ENCODE assay signal across 9 cellular contexts in genomic region chr6:166949533-166950442, GRCh38. TPM values are rescaled to one million over a fixed set of nuclear protein-coding genes. Genes with fewer than 3 reads are reported as not detected.
DNase-seq lines count a peak whose midpoint lies in the region; ATAC-seq lines count a peak whose summit lies in the region.
"Had no signal": no experiment of that assay in that cellular context is flagged by ENCODE, and none has a peak within 500 bp of the region (broad histone marks: within the 10 kb centered on the region; RNA-seq: fewer than 3 reads in every experiment).

No MANE protein-coding gene starts in this region.

- H3K23ac ChIP-seq in mesenchymal stem cell (ENCODE audit: low read length in 2 of 2): no peak overlapping the region

- H3K9ac ChIP-seq in mesenchymal stem cell (ENCODE audit: low read length): peak overlapping the region; percentile 15

- no peak overlapping the region for H3K14ac ChIP-seq in mesenchymal stem cell (ENCODE audit: low read length in 2 of 2)

- H3K4me1 ChIP-seq in mesenchymal stem cell (ENCODE audit: control insufficient read depth, insufficient read depth, low read depth, low read length): peaks cover 3% of the 10 kb centered on the region

- no peak overlapping the region for H4K8ac ChIP-seq in mesenchymal stem cell (ENCODE audit: low read length)

- no peak overlapping the region for H3K27ac ChIP-seq in mesenchymal stem cell (ENCODE audit: low read length, poor library complexity, severe bottlenecking)

- peaks cover 20% of the 10 kb centered on the region for H3K79me1 ChIP-seq in mesenchymal stem cell (replicated peaks; ENCODE audit: low read length, poor library complexity, severe bottlenecking)

- H3K9me3 Mint-ChIP-seq in activated CD4-positive, alpha-beta memory T cell treated with anti-CD3 and anti-CD28 coated beads, Interleukin-2, amount 10 ng/mL, durations not matched to agents 7 days and 5 days: no peaks in the 10 kb centered on the region

- H3K27ac Mint-ChIP-seq in activated CD4-positive, alpha-beta memory T cell treated with anti-CD3 and anti-CD28 coated beads, Interleukin-2, amount 10 ng/mL, durations not matched to agents 7 days and 5 days: peak overlapping the region; percentile 100

- no peak overlapping the region for H3K18ac ChIP-seq in mesenchymal stem cell (ENCODE audit: low read depth in 1 of 2, low read length in 2 of 2)

- H3K4me1 Mint-ChIP-seq in activated CD4-positive, alpha-beta memory T cell treated with anti-CD3 and anti-CD28 coated beads, Interleukin-2, amount 10 ng/mL, durations not matched to agents 7 days and 5 days: peaks cover 56% of the 10 kb centered on the region

- H4K91ac ChIP-seq in mesenchymal stem cell (ENCODE audit: low read length): no peak overlapping the region

- no peaks in the 10 kb centered on the region for H3K27me3 ChIP-seq in mesenchymal stem cell (ENCODE audit: control insufficient read depth in 1 of 2, insufficient read depth in 1 of 2, low read length in 2 of 2)

- peak overlapping the region; percentile 67 for H3K4me3 Mint-ChIP-seq in activated CD4-positive, alpha-beta memory T cell treated with anti-CD3 and anti-CD28 coated beads, Interleukin-2, amount 10 ng/mL, durations not matched to agents 7 days and 5 days

- no peaks in the 10 kb centered on the region for H3K9me3 ChIP-seq in mesenchymal stem cell (ENCODE audit: control insufficient read depth, low read length)

- H3K4me3 ChIP-seq in mesenchymal stem cell (ENCODE audit: insufficient read depth in 1 of 2, low read depth in 1 of 2, low read length in 2 of 2): peak overlapping the region in 1 of 2 experiments; percentile 27

- CTCF ChIA-PET in activated CD4-positive, alpha-beta memory T cell treated with anti-CD3 and anti-CD28 coated beads, Interleukin-2, amount 10 ng/mL, durations not matched to agents 7 days and 5 days (lab: Charles Lee): interaction anchor here (1.2 to 4.4 kb wide), 4 partner anchors 10 to 191 kb away, joined by 3 to 25 read pairs (median 7); no protein-coding TSS in a partner anchor

- no peak overlapping the region for H2BK12ac ChIP-seq in mesenchymal stem cell (ENCODE audit: low read length in 2 of 2)

- 82% methylated on average over 9 of the region's 9 CpGs for WGBS in mesenchymal stem cell

- no peak overlapping the region for H2AFZ ChIP-seq in mesenchymal stem cell (ENCODE audit: low read depth, low read length)

- ATAC-seq in GM21825 (IDR thresholded peaks at IDR 0.05; ENCODE audit: unreplicated experiment): peak; percentile 0

- no peak overlapping the region for H2BK15ac ChIP-seq in mesenchymal stem cell (ENCODE audit: low read depth, poor library complexity, severe bottlenecking)

- H3K36me3 Mint-ChIP-seq in activated CD4-positive, alpha-beta memory T cell treated with anti-CD3 and anti-CD28 coated beads, Interleukin-2, amount 10 ng/mL, durations not matched to agents 7 days and 5 days (ENCODE audit: low read depth): peaks cover 52% of the 10 kb centered on the region

- H3K4ac ChIP-seq in mesenchymal stem cell (ENCODE audit: low read depth in 1 of 2, low read length in 2 of 2): no peak overlapping the region

- no peak overlapping the region for H3K4me2 ChIP-seq in mesenchymal stem cell (ENCODE audit: low read length, poor library complexity, severe bottlenecking)

- no peaks in the 10 kb centered on the region for H3K27me3 Mint-ChIP-seq in activated CD4-positive, alpha-beta memory T cell treated with anti-CD3 and anti-CD28 coated beads, Interleukin-2, amount 10 ng/mL, durations not matched to agents 7 days and 5 days

- peak; percentile 29 for DNase-seq in EH (ENCODE audit: low read depth)
- peak; percentile 32 for DNase-seq in activated CD4-positive, alpha-beta memory T cell treated with anti-CD3 and anti-CD28 coated beads, Interleukin-2, amount 10 ng/mL, durations not matched to agents 7 days and 5 days
- DNase-seq in mesenchymal stem cell: no peak
- DNase-seq in COLO668 (lab: John Stamatoyannopoulos, UW; ENCODE audit: unreplicated experiment): no peak
- DNase-seq in Kasumi-1 (lab: John Stamatoyannopoulos, UW): no peak
- DNase-seq in NCI-H2081 (lab: John Stamatoyannopoulos, UW): no peak
- DNase-seq in germinal center (ENCODE audit: low spot score): no peak
- DNase-seq: stimulated activated CD4-positive, alpha-beta T cell treated with anti-CD3 and anti-CD28 coated beads, Interleukin-2, amount 100 ng/mL, for 48 hours had no signal

- POLR2A ChIA-PET in activated CD4-positive, alpha-beta memory T cell treated with anti-CD3 and anti-CD28 coated beads, Interleukin-2, amount 10 ng/mL, durations not matched to agents 7 days and 5 days (lab: Charles Lee): interaction anchor here (1.0 to 2.3 kb wide), 8 partner anchors 8 to 323 kb away, joined by 4 to 12 read pairs (median 6); partner anchors contain the start of genes CEP43 and RPS6KA2

- no peak overlapping the region for H2BK120ac ChIP-seq in mesenchymal stem cell (ENCODE audit: low read depth, low read length)

- H3K36me3 ChIP-seq in mesenchymal stem cell (ENCODE audit: control insufficient read depth in 1 of 2, insufficient read depth in 2 of 2, low read depth in 1 of 2, low read length in 2 of 2): peaks cover 0 to 48% of the 10 kb centered on the region in 2 experiments

- no peak overlapping the region for H2BK5ac ChIP-seq in mesenchymal stem cell (ENCODE audit: low read depth, low read length, poor library complexity, severe bottlenecking)

- H2AK5ac ChIP-seq in mesenchymal stem cell (ENCODE audit: low read length, severe bottlenecking): no peak overlapping the region

RNA-seq across cellular contexts. Expression of gene RNASET2, which starts 6.6 kb away (rescaled TPM):
- 100 to 1,000 TPM; 107 to 112 TPM for total RNA-seq in activated CD4-positive, alpha-beta memory T cell treated with anti-CD3 and anti-CD28 coated beads, Interleukin-2, amount 10 ng/mL, durations not matched to agents 7 days and 5 days
- polyA plus RNA-seq in mesenchymal stem cell (2013, experiment 1 of 2): 27.7 TPM
- 28.0 TPM for polyA plus RNA-seq in mesenchymal stem cell (2013, experiment 2 of 2)

RNA-seq across cellular contexts. Expression of gene CEP43, which starts 49.4 kb away (rescaled TPM):
- total RNA-seq in activated CD4-positive, alpha-beta memory T cell treated with anti-CD3 and anti-CD28 coated beads, Interleukin-2, amount 10 ng/mL, durations not matched to agents 7 days and 5 days: 10 to 100 TPM; 21.5 to 22.8 TPM
- polyA plus RNA-seq in mesenchymal stem cell (2013, experiment 1 of 2): 6.9 TPM
- 7.1 TPM for polyA plus RNA-seq in mesenchymal stem cell (2013, experiment 2 of 2)

Comparison
In these comparisons a context has a peak if more than half of its experiments do, and no peak if none do; other contexts are left out.
1. DNase-seq: peak in EH (single experiment) and activated CD4-positive, alpha-beta memory T cell treated with anti-CD3 and anti-CD28 coated beads, Interleukin-2, amount 10 ng/mL, durations not matched to agents 7 days and 5 days (single experiment); none in mesenchymal stem cell (single experiment), COLO668 (single experiment), Kasumi-1 (0 of 2), NCI-H2081 (0 of 2) and germinal center (single experiment).